In the genomic region with DNA sequence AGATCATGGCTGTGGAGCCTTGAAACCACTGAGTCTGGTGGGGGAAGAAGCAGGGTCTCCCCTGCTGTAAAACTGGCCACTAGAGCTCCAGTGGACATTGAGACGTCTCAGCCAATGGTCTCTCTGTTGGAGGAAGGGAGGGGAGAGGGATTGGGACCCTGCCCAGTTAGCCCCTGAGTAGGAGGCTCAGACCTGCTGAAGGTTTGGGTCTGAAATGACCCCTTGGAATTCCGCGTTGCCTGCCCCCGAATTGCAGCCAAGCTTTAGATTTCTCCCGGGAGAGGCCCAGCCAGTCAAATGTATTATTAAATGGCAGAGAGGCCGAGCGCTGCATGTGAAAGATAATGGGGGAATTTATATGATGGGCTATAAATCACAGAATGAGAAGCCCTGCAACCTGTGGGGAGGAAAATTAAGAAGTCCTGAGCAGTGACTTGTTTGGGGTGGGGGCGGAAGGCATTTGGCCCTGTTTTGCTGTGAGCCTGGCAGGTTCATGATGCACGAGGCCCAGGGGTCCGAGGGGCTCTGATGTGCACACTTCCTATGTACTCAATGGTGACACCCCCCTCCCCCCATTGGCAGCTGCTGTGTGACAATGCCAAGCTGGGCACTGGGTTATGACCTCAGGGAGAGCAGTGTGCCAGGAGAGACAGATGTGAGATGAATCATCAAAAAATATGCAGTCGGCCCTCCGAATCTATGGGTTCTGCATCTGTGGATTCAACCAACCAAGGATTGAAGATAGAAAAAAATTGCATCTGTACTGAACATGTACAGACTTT, we compare ENCODE assay signal across 12 cellular contexts. TPM values are rescaled to one million over a fixed set of nuclear protein-coding genes. Genes with fewer than 3 reads are reported as not detected.
DNase-seq lines count a peak whose midpoint lies in the region; ATAC-seq and TF ChIP-seq lines count a peak whose summit lies in the region.
"Had no signal": no experiment of that assay in that cellular context is flagged by ENCODE, and none has a peak within 500 bp of the region (broad histone marks: within the 10 kb centered on the region; RNA-seq: fewer than 3 reads in every experiment).

No MANE protein-coding gene starts in this region.

- DNase-seq in Caki2 (ENCODE audit: low read depth) = peak; percentile 54
- DNase-seq in NCI-H2171 (lab: John Stamatoyannopoulos, UW) = peak; percentile 66
- peak in 9 of 10 donors; percentile 65 to 93 (median 82) for DNase-seq in dorsolateral prefrontal cortex
- peak in 52 of 56 donors; percentile 18 to 91 (median 72) for DNase-seq in nucleus accumbens (lab: John Stamatoyannopoulos, UW)
- DNase-seq in stimulated activated CD4-positive, alpha-beta T cell treated with anti-CD3 and anti-CD28 coated beads, Interleukin-4, amount 100 ng/mL, for 4 hours = no peak
- no peak for DNase-seq in activated T-helper 2 cell treated with anti-CD3 and anti-CD28 coated beads, Interferon-gamma antibody, Interleukin-2, Interleukin-4, amounts not matched to agents 10 μg/mL and 5 μg/mL and 100 μg/mL, durations not matched to agents 14 hours and 24 hours and 36 hours (ENCODE audit: low spot score)
- DNase-seq: activated CD4-positive, alpha-beta T cell treated with anti-CD3 and anti-CD28 coated beads, Interleukin-2, amount 10 ng/mL, durations not matched to agents 7 days and 5 days; KBM-7; retina had no signal

- TF ChIP-seq CTCF in dorsolateral prefrontal cortex (IDR thresholded peaks at IDR 0.05 in 54 of 56, conservative IDR thresholded peaks at IDR 0.05 in 2 of 56; ENCODE audit: low read depth in 1 of 56, partially characterized antibody in 56 of 56) = peak in 3 of 56 donors; percentile 15 to 23 (median 15)

- H3K4me1 Mint-ChIP-seq in activated T-helper 2 cell treated with anti-CD3 and anti-CD28 coated beads, Interferon-gamma antibody, Interleukin-2, Interleukin-4, amounts not matched to agents 10 μg/mL and 5 μg/mL and 100 μg/mL, durations not matched to agents 14 hours and 24 hours and 36 hours (ENCODE audit: low read depth) = peaks cover 3% of the 10 kb centered on the region

- H3K36me3 Mint-ChIP-seq in activated T-helper 2 cell treated with anti-CD3 and anti-CD28 coated beads, Interferon-gamma antibody, Interleukin-2, Interleukin-4, amounts not matched to agents 10 μg/mL and 5 μg/mL and 100 μg/mL, durations not matched to agents 14 hours and 24 hours and 36 hours (ENCODE audit: low read depth) = no peaks in the 10 kb centered on the region

- H3K4me3 Mint-ChIP-seq in activated T-helper 2 cell treated with anti-CD3 and anti-CD28 coated beads, Interferon-gamma antibody, Interleukin-2, Interleukin-4, amounts not matched to agents 10 μg/mL and 5 μg/mL and 100 μg/mL, durations not matched to agents 14 hours and 24 hours and 36 hours (ENCODE audit: low read depth) = no peak overlapping the region
- H3K4me3 Mint-ChIP-seq: activated CD4-positive, alpha-beta T cell treated with anti-CD3 and anti-CD28 coated beads, Interleukin-2, amount 10 ng/mL, durations not matched to agents 7 days and 5 days had no signal

- intact Hi-C loops in dorsolateral prefrontal cortex (cut with DNase I) = loop anchor here (5.0 to 10.0 kb wide), 4 partner anchors 90 to 357 kb away; no protein-coding TSS in a partner anchor
- intact Hi-C loops in activated T-helper 2 cell treated with anti-CD3 and anti-CD28 coated beads, Interferon-gamma antibody, Interleukin-2, Interleukin-4, amounts not matched to agents 10 μg/mL and 5 μg/mL and 100 μg/mL, durations not matched to agents 14 hours and 24 hours and 36 hours (cut with micrococcal nuclease) = no loop called here

- H3K27ac ChIP-seq in dorsolateral prefrontal cortex = peak overlapping the region; percentile 55 to 98 (median 91)
- H3K27ac ChIP-seq: PC-9 had no signal

- no peaks in the 10 kb centered on the region for H3K27me3 ChIP-seq in dorsolateral prefrontal cortex

- H3K27ac Mint-ChIP-seq in activated T-helper 2 cell treated with anti-CD3 and anti-CD28 coated beads, Interferon-gamma antibody, Interleukin-2, Interleukin-4, amounts not matched to agents 10 μg/mL and 5 μg/mL and 100 μg/mL, durations not matched to agents 14 hours and 24 hours and 36 hours = no peak overlapping the region
- H3K27ac Mint-ChIP-seq: activated CD4-positive, alpha-beta T cell treated with anti-CD3 and anti-CD28 coated beads, Interleukin-2, amount 10 ng/mL, durations not matched to agents 7 days and 5 days had no signal

- H3K9me3 Mint-ChIP-seq in activated T-helper 2 cell treated with anti-CD3 and anti-CD28 coated beads, Interferon-gamma antibody, Interleukin-2, Interleukin-4, amounts not matched to agents 10 μg/mL and 5 μg/mL and 100 μg/mL, durations not matched to agents 14 hours and 24 hours and 36 hours = no peaks in the 10 kb centered on the region
- H3K9me3 Mint-ChIP-seq: activated CD4-positive, alpha-beta T cell treated with anti-CD3 and anti-CD28 coated beads, Interleukin-2, amount 10 ng/mL, durations not matched to agents 7 days and 5 days had no signal

- peak overlapping the region in 3 of 59 donors; percentile 8 to 38 (median 12) for H3K4me3 ChIP-seq in dorsolateral prefrontal cortex
- H3K4me3 ChIP-seq: PC-9 had no signal

- ATAC-seq in HG02623 (IDR thresholded peaks at IDR 0.05; ENCODE audit: unreplicated experiment) = no peak
- ATAC-seq in HG02870 (IDR thresholded peaks at IDR 0.05; ENCODE audit: unreplicated experiment) = no peak

- in situ Hi-C loops in Caki2 (cut with HindIII; ENCODE audit: low pct_unique_long_range_greater_than_20kb, low sequenced_read_pairs) = no loop called here

- H3K27me3 Mint-ChIP-seq in activated T-helper 2 cell treated with anti-CD3 and anti-CD28 coated beads, Interferon-gamma antibody, Interleukin-2, Interleukin-4, amounts not matched to agents 10 μg/mL and 5 μg/mL and 100 μg/mL, durations not matched to agents 14 hours and 24 hours and 36 hours (ENCODE audit: low read depth) = peaks cover 14% of the 10 kb centered on the region
- H3K27me3 Mint-ChIP-seq: activated CD4-positive, alpha-beta T cell treated with anti-CD3 and anti-CD28 coated beads, Interleukin-2, amount 10 ng/mL, durations not matched to agents 7 days and 5 days had no signal

RNA-seq across cellular contexts. Expression of a gene that starts 13.8 kb away (rescaled TPM):
- 0.84 and 1.8 TPM in 2 replicates for total RNA-seq in Caki2 (2014; rRNA removed; shearing (Covaris generic); ENCODE audit: low replicate concordance)
- 100 to 1,000 TPM in 19 of 120 experiments, 10 to 100 TPM in 101; 41.7 to 155 (median 82.0) TPM for total RNA-seq in dorsolateral prefrontal cortex
- 0.02 TPM in 1 of 2 replicates, not detected in the other for total RNA-seq in activated T-helper 2 cell treated with anti-CD3 and anti-CD28 coated beads, Interferon-gamma antibody, Interleukin-2, Interleukin-4, amounts not matched to agents 10 μg/mL and 5 μg/mL and 100 μg/mL, durations not matched to agents 14 hours and 24 hours and 36 hours
- total RNA-seq: activated CD4-positive, alpha-beta T cell treated with anti-CD3 and anti-CD28 coated beads, Interleukin-2, amount 10 ng/mL, durations not matched to agents 7 days and 5 days had no signal

Comparison
In these comparisons a context has a peak if more than half of its experiments do, and no peak if none do; other contexts are left out.
1. DNase-seq: peak in Caki2 (single experiment), NCI-H2171 (single experiment), dorsolateral prefrontal cortex (9 of 10) and nucleus accumbens (52 of 56); none in stimulated activated CD4-positive, alpha-beta T cell treated with anti-CD3 and anti-CD28 coated beads, Interleukin-4, amount 100 ng/mL, for 4 hours (0 of 2) and activated T-helper 2 cell treated with anti-CD3 and anti-CD28 coated beads, Interferon-gamma antibody, Interleukin-2, Interleukin-4, amounts not matched to agents 10 μg/mL and 5 μg/mL and 100 μg/mL, durations not matched to agents 14 hours and 24 hours and 36 hours (single experiment).
2. RNA of a gene that starts 13.8 kb away (total RNA-seq): 41.7 to 155 TPM in dorsolateral prefrontal cortex; 0.84 to 1.8 TPM in Caki2 and 0.02 TPM in activated T-helper 2 cell treated with anti-CD3 and anti-CD28 coated beads, Interferon-gamma antibody, Interleukin-2, Interleukin-4, amounts not matched to agents 10 μg/mL and 5 μg/mL and 100 μg/mL, durations not matched to agents 14 hours and 24 hours and 36 hours; every median in the first group is over 10 times any median in the second.